In genomic region chr6:100463685-100464161, GRCh38 we compare ENCODE assay signal across 11 cellular contexts. TPM values are rescaled to one million over a fixed set of nuclear protein-coding genes. Genes with fewer than 3 reads are reported as not detected.
DNase-seq lines count a peak whose midpoint lies in the region; ATAC-seq and TF ChIP-seq lines count a peak whose summit lies in the region.
"Had no signal": no experiment of that assay in that cellular context is flagged by ENCODE, and none has a peak within 500 bp of the region (broad histone marks: within the 10 kb centered on the region; RNA-seq: fewer than 3 reads in every experiment).

No MANE protein-coding gene starts in this region.

- peak overlapping the region in 1 of 4 donors; percentile 38 for H3K4me3 ChIP-seq in esophagus muscularis mucosa
- H3K4me3 ChIP-seq in trophoblast cell (ENCODE audit: low read depth, low read length), result no peak overlapping the region

- H3K14ac ChIP-seq in trophoblast cell (ENCODE audit: low read length), result no peak overlapping the region

- no peak overlapping the region for H2AFZ ChIP-seq in trophoblast cell (ENCODE audit: insufficient read depth, low read length, poor library complexity)

- no peak overlapping the region for H2BK5ac ChIP-seq in trophoblast cell (ENCODE audit: low read depth, low read length, poor library complexity)

- TF ChIP-seq POLR2A in esophagus muscularis mucosa (IDR thresholded peaks at IDR 0.05; ENCODE audit: low read depth), result no peak

- H3K27me3 ChIP-seq in esophagus muscularis mucosa (peaks cover 19 to 100% (median 99%) of the 10 kb centered on the region in 4 donors), trophoblast cell (ENCODE audit: insufficient read depth, low read length) (peaks cover 67% of the 10 kb centered on the region)

- WGBS in esophagus muscularis mucosa, result 7% methylated on average over 14 of the region's 21 CpGs
- WGBS in trophoblast cell (ENCODE audit: extremely low coverage, insufficient coverage, insufficient read length), result no CpG with 5 or more reads among the region's 21 CpGs

- H3K23ac ChIP-seq in trophoblast cell (ENCODE audit: low read length), result no peak overlapping the region

- H3K79me2 ChIP-seq in trophoblast cell (ENCODE audit: control insufficient read depth, insufficient read depth, low read length, poor library complexity), result no peaks in the 10 kb centered on the region

- ATAC-seq in GM19397 (IDR thresholded peaks at IDR 0.05; ENCODE audit: unreplicated experiment) (no peak), HG02759 (IDR thresholded peaks at IDR 0.05; ENCODE audit: unreplicated experiment) (no peak)
- ATAC-seq: naive thymus-derived CD4-positive, alpha-beta T cell had no signal

- H3K9me3 ChIP-seq in esophagus muscularis mucosa (no peaks in the 10 kb centered on the region), trophoblast cell (ENCODE audit: insufficient read depth, low read depth, low read length) (peaks cover 2% of the 10 kb centered on the region)

- peaks cover 40% of the 10 kb centered on the region for H3K36me3 Mint-ChIP-seq in HFFc6 (ENCODE audit: low read depth)

- H3K4me1 Mint-ChIP-seq in HFFc6 (ENCODE audit: low read depth), result peaks cover 35% of the 10 kb centered on the region

- no peak overlapping the region for H3K4ac ChIP-seq in trophoblast cell (ENCODE audit: low read depth, low read length)

- no peak overlapping the region for H3K9ac ChIP-seq in trophoblast cell (ENCODE audit: low read length)

- H2BK12ac ChIP-seq in trophoblast cell (ENCODE audit: low read length), result no peak overlapping the region

- no peak overlapping the region for H4K12ac ChIP-seq in trophoblast cell (ENCODE audit: low read depth, low read length)

- no peak overlapping the region for H4K8ac ChIP-seq in trophoblast cell (ENCODE audit: low read depth, low read length)

- H3K36me3 ChIP-seq in esophagus muscularis mucosa (no peaks in the 10 kb centered on the region), trophoblast cell (ENCODE audit: control insufficient read depth in 1 of 2, insufficient read depth in 2 of 2, low read length in 2 of 2) (no peaks in the 10 kb centered on the region)

- H3K9me3 Mint-ChIP-seq in HFFc6, result no peaks in the 10 kb centered on the region

- intact Hi-C loops in esophagus muscularis mucosa (cut with DNase I), result no loop called here

- H3K79me1 ChIP-seq in trophoblast cell (ENCODE audit: low read length), result no peaks in the 10 kb centered on the region

- H2AK5ac ChIP-seq in trophoblast cell (ENCODE audit: low read length), result no peak overlapping the region

- H2BK120ac ChIP-seq in trophoblast cell (ENCODE audit: insufficient read depth, low read length, poor library complexity), result no peak overlapping the region

- H4K91ac ChIP-seq in trophoblast cell (ENCODE audit: low read depth, low read length), result no peak overlapping the region

- peak overlapping the region; percentile 96 for H3K4me3 Mint-ChIP-seq in HFFc6

- peaks cover 2% of the 10 kb centered on the region; the same call in 1 of the 2 replicates for H3K27me3 Mint-ChIP-seq in HFFc6 (ENCODE audit: insufficient read depth)

- DNase-seq in EH (ENCODE audit: low read depth) (peak; percentile 58), HFFc6 (no peak), esophagus muscularis mucosa (ENCODE audit: extremely low spot score) (peak; percentile 37), trophoblast cell (no peak)
- DNase-seq in effector CD4-positive, alpha-beta T cell, result no peak
- DNase-seq: amygdala; hypothalamus; naive thymus-derived CD4-positive, alpha-beta T cell; NCI-H69 had no signal

- no peak for TF ChIP-seq EP300 in esophagus muscularis mucosa (IDR thresholded peaks at IDR 0.05)

- peak overlapping the region; percentile 93 for H3K27ac Mint-ChIP-seq in HFFc6

- peak overlapping the region; percentile 65 for H3K4me2 ChIP-seq in trophoblast cell (ENCODE audit: low read length)

- no peak for TF ChIP-seq CTCF in HFFc6 (IDR thresholded peaks at IDR 0.05)
- TF ChIP-seq CTCF in esophagus muscularis mucosa (IDR thresholded peaks at IDR 0.05), result no peak

- no peak overlapping the region for H3K18ac ChIP-seq in trophoblast cell (ENCODE audit: low read length)

- H3K4me1 ChIP-seq in esophagus muscularis mucosa (peaks cover 15 to 47% (median 28%) of the 10 kb centered on the region in 4 donors), trophoblast cell (ENCODE audit: control insufficient read depth in 1 of 2, insufficient read depth in 2 of 2, low read length in 2 of 2) (peaks cover 8% of the 10 kb centered on the region in 2 experiments)

- no peak overlapping the region for H3K27ac ChIP-seq in esophagus muscularis mucosa (replicated peaks in 1 of 4)
- H3K27ac ChIP-seq in trophoblast cell (ENCODE audit: low read depth, low read length), result no peak overlapping the region

RNA-seq across cellular contexts. Expression of gene SIM1, which starts 1.0 kb away (rescaled TPM):
- 10 to 100 TPM; 15.4 to 22.0 (median 18.2) TPM for total RNA-seq in HFFc6 (2021; fragmentation: NEBNext Ultra II Directional; extraction: Animal tissue kit (Norgen Biotek cat#: 25700))
- total RNA-seq in esophagus muscularis mucosa, result not detected
- polyA plus RNA-seq in trophoblast cell (2013), result not detected in 2 replicates
- total RNA-seq: naive thymus-derived CD4-positive, alpha-beta T cell had no signal
- polyA plus RNA-seq: naive thymus-derived CD4-positive, alpha-beta T cell had no signal

Comparison
In these comparisons a context has a peak if more than half of its experiments do, and no peak if none do; other contexts are left out.
1. DNase-seq: peak in EH (single experiment) and esophagus muscularis mucosa (single experiment); none in HFFc6 (single experiment), trophoblast cell (0 of 2) and effector CD4-positive, alpha-beta T cell (single experiment).
2. RNA of gene SIM1, which starts 1.0 kb away (total RNA-seq): 15.4 to 22.0 TPM in HFFc6; not detected in esophagus muscularis mucosa; every median in the first group is over 10 times any median in the second.